ENCODE assay signal across 8 cellular contexts in the genomic region with DNA sequence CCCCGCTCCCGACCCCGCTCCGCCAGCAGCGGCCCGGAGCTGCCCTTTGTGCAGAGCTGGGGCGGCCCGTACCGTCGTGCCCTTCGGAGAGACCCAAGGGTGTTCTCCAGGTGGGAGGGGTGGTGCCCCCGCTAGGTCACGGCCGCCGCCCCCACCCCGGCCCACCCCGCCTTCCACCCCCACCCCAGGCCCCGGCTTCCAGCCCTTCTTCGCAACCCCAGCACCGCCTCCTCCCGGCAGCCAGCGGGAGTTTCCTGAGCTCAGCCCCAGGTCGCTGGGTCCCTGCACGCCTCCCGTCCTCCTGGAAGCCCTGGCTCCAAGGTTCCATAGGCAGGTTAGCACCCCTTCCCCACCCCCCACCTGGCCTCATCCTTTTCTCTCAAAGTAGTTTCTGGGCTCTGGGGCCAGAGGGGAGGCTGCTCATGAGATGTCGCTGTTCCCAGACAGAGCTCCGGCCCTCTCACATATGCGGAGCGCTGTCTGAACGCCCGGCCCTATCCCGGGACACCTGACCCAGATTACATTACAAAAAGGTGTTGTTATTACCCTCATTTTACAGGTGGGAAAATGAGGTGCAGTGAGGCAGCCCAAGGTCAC. TPM values are rescaled to one million over a fixed set of nuclear protein-coding genes. Genes with fewer than 3 reads are reported as not detected.
DNase-seq lines count a peak whose midpoint lies in the region; ATAC-seq and TF ChIP-seq lines count a peak whose summit lies in the region.

No MANE protein-coding gene starts in this region.

- intact Hi-C loops in PC-9 (cut with micrococcal nuclease; ENCODE audit: unreplicated experiment) = loop anchor here (1.0 kb wide), 1 partner anchor 10 kb away; no protein-coding TSS in a partner anchor

- H3K36me3 ChIP-seq in PC-9 (ENCODE audit: low read depth) = no peaks in the 10 kb centered on the region
- no peaks in the 10 kb centered on the region for H3K36me3 ChIP-seq in ectodermal cell (ENCODE audit: control insufficient read depth, insufficient read depth, low read length)

- peak; percentile 40; the same call in 1 of the 2 replicates for TF ChIP-seq CTCF in PC-9 (conservative IDR thresholded peaks at IDR 0.05)

- no TSS peak for BruUV-seq in PC-9 (replicated peaks; lab: Mats Ljungman, UMichigan)

- H2AFZ ChIP-seq in PC-9 = no peak overlapping the region

- no peaks in the 10 kb centered on the region for H3K9me2 ChIP-seq in PC-9 (ENCODE audit: insufficient read depth)

- POLR2A ChIA-PET in PC-9 (lab: Charles Lee; ENCODE audit: unreplicated experiment) = interaction anchor here (0.6 to 1.0 kb wide), 3 partner anchors 10 to 122 kb away, joined by 3 to 11 read pairs (median 5); no protein-coding TSS in a partner anchor

- H3F3A ChIP-seq in PC-9 (ENCODE audit: insufficient read depth, low read depth) = peaks cover 7% of the 10 kb centered on the region; the same call in 1 of the 2 replicates

- peak overlapping the region; percentile 50 for H3K4me2 ChIP-seq in PC-9

- peaks cover 30% of the 10 kb centered on the region for H3K4me1 ChIP-seq in PC-9 (replicated peaks; ENCODE audit: insufficient read depth)
- H3K4me1 ChIP-seq in ectodermal cell (ENCODE audit: control insufficient read depth, insufficient read depth, low read length) = peaks cover 65% of the 10 kb centered on the region

- peak; percentile 27 for DNase-seq in stimulated activated naive CD4-positive, alpha-beta T cell treated with Interleukin-2 at 50 U/mL for 16 hours (lab: John Stamatoyannopoulos, UW)
- DNase-seq in stimulated activated naive CD4-positive, alpha-beta T cell (lab: John Stamatoyannopoulos, UW) = no peak
- DNase-seq in PC-9 (peak in 1 of 2 experiments; percentile 46), naive B cell (no peak), NCI-H2029 treated with DMSO at 0.1 percent for 48 hours (lab: John Stamatoyannopoulos, UW) (no peak)

- H3K27ac ChIP-seq in PC-9 (no peak overlapping the region), ectodermal cell (ENCODE audit: insufficient read depth, low read depth, low read length, poor library complexity, severe bottlenecking) (no peak overlapping the region)

- peak overlapping the region in 2 of 6 donors; percentile 51 to 78 for H3K27ac Mint-ChIP-seq in naive B cell

- no peaks in the 10 kb centered on the region for H3K9me3 Mint-ChIP-seq in naive B cell

- ATAC-seq in naive B cell (ENCODE audit: low read depth in 2 of 2) (peak; percentile 43 to 50), GM18505 (IDR thresholded peaks at IDR 0.05; ENCODE audit: unreplicated experiment) (no peak), GM21717 (IDR thresholded peaks at IDR 0.05; ENCODE audit: unreplicated experiment) (no peak)

- H3K27me3 Mint-ChIP-seq in naive B cell = peaks cover 0 to 44% (median 27%) of the 10 kb centered on the region in 3 donors

- H3K36me3 Mint-ChIP-seq in naive B cell = no peaks in the 10 kb centered on the region

- peaks cover 12 to 24% (median 15%) of the 10 kb centered on the region in 3 donors for H3K4me1 Mint-ChIP-seq in naive B cell

- peak overlapping the region; percentile 53 to 89 (median 80) for H3K4me3 Mint-ChIP-seq in naive B cell

- H3K4me3 ChIP-seq in PC-9 (no peak overlapping the region), ectodermal cell (ENCODE audit: insufficient read depth, low read depth, low read length) (peak overlapping the region; percentile 23)

- CTCF ChIA-PET in PC-9 (lab: Charles Lee) = interaction anchor here (0.5 to 0.8 kb wide), 6 partner anchors 23 to 479 kb away, joined by 4 to 18 read pairs (median 8); no protein-coding TSS in a partner anchor

- no peaks in the 10 kb centered on the region for H4K20me1 ChIP-seq in PC-9 (ENCODE audit: insufficient read depth)

- H3K27me3 ChIP-seq in PC-9 (ENCODE audit: insufficient read depth, low read depth) = peaks cover 2% of the 10 kb centered on the region; the same call in 1 of the 2 replicates
- H3K27me3 ChIP-seq in ectodermal cell (ENCODE audit: control insufficient read depth, insufficient read depth, low read length, poor library complexity, severe bottlenecking) = peaks cover 11% of the 10 kb centered on the region

- H3K9me3 ChIP-seq in PC-9 (ENCODE audit: insufficient read depth, low read depth) = no peaks in the 10 kb centered on the region
- no peaks in the 10 kb centered on the region for H3K9me3 ChIP-seq in ectodermal cell (ENCODE audit: control insufficient read depth, low read length)

- WGBS in ectodermal cell, 2 experiments = 6 to 7% methylated on average over 30 to 31 of the region's 32 CpGs

- no peaks in the 10 kb centered on the region for H3K79me2 ChIP-seq in PC-9 (ENCODE audit: low read depth)

- no peak for TF ChIP-seq POLR2A in GM18505 (IDR thresholded peaks at IDR 0.05; ENCODE audit: borderline replicate concordance, extremely low read depth, insufficient read depth, insufficient read length)

RNA-seq across cellular contexts. Expression of a gene that starts 25.2 kb away (rescaled TPM):
- 8.2 and 10.6 TPM in 2 replicates for total RNA-seq in PC-9 (2021)
- 89.9 TPM for polyA plus RNA-seq in ectodermal cell (2013, experiment 1 of 4)
- polyA plus RNA-seq in ectodermal cell (2013, experiment 2 of 4) = 72.5 TPM
- polyA plus RNA-seq in ectodermal cell (2013, experiment 3 of 4) = 77.8 TPM
- polyA plus RNA-seq in ectodermal cell (2013, experiment 4 of 4) = 77.4 TPM
- under 1 TPM in 1 of 6 donors, not detected in 5; 0.07 TPM for polyA plus RNA-seq in naive B cell (ENCODE audit: low read depth in 6 of 6)

RNA-seq across cellular contexts. Expression of a gene that starts 46.5 kb away (rescaled TPM):
- 134 TPM in 2 replicates for total RNA-seq in PC-9 (2021)
- polyA plus RNA-seq in ectodermal cell (2013, experiment 1 of 4) = 159 TPM
- polyA plus RNA-seq in ectodermal cell (2013, experiment 2 of 4) = 136 TPM
- polyA plus RNA-seq in ectodermal cell (2013, experiment 3 of 4) = 143 TPM
- 141 TPM for polyA plus RNA-seq in ectodermal cell (2013, experiment 4 of 4)
- polyA plus RNA-seq in naive B cell (ENCODE audit: low read depth in 6 of 6) = 10 to 100 TPM; 15.0 to 21.0 (median 17.2) TPM

RNA-seq across cellular contexts. Expression of a gene that starts 46.7 kb away (rescaled TPM):
- 41.2 and 52.5 TPM in 2 replicates for total RNA-seq in PC-9 (2021)
- polyA plus RNA-seq in ectodermal cell (2013, experiment 1 of 4) = 32.5 TPM
- 31.7 TPM for polyA plus RNA-seq in ectodermal cell (2013, experiment 2 of 4)
- polyA plus RNA-seq in ectodermal cell (2013, experiment 3 of 4) = 31.6 TPM
- polyA plus RNA-seq in ectodermal cell (2013, experiment 4 of 4) = 32.7 TPM
- 10 to 100 TPM; 29.6 to 43.7 (median 34.7) TPM for polyA plus RNA-seq in naive B cell (ENCODE audit: low read depth in 6 of 6)

RNA-seq across cellular contexts. Expression of a gene that starts 55.7 kb away (rescaled TPM):
- total RNA-seq in PC-9 (2021) = 61.7 and 63.4 TPM in 2 replicates
- 66.4 TPM for polyA plus RNA-seq in ectodermal cell (2013, experiment 1 of 4)
- polyA plus RNA-seq in ectodermal cell (2013, experiment 2 of 4) = 72.0 TPM
- 52.7 TPM for polyA plus RNA-seq in ectodermal cell (2013, experiment 3 of 4)
- polyA plus RNA-seq in ectodermal cell (2013, experiment 4 of 4) = 55.2 TPM
- polyA plus RNA-seq in naive B cell (ENCODE audit: low read depth in 6 of 6) = 10 to 100 TPM; 32.7 to 50.5 (median 43.4) TPM

Comparison
In these comparisons a context has a peak if more than half of its experiments do, and no peak if none do; other contexts are left out.
1. ATAC-seq: peak in naive B cell (2 of 2); none in GM18505 (single experiment) and GM21717 (single experiment).